Comparison of ENCODE assay signal across 1 cellular context in genomic region chr2:54649633-54650032, GRCh38.
TF ChIP-seq lines count a peak whose summit lies in the region.

No MANE protein-coding gene starts in this region.

TF ChIP-seq in IMR-90, 13 proteins besides CTCF, POLR2A, EP300 and RAD21:
- TF ChIP-seq RCOR1 (IDR thresholded peaks at IDR 0.05; ENCODE audit: insufficient replicate concordance, low read length) (no peak), NFE2L2 (IDR thresholded peaks at IDR 0.05; ENCODE audit: low read depth, low read length) (no peak), MAFK (IDR thresholded peaks at IDR 0.05; ENCODE audit: low read depth, low read length) (no peak), RFX5 (IDR thresholded peaks at IDR 0.05; ENCODE audit: low read depth, low read length) (no peak), FOS (IDR thresholded peaks at IDR 0.05; ENCODE audit: low read depth, low read length) (no peak), BHLHE40 (IDR thresholded peaks at IDR 0.05; ENCODE audit: low read depth, low read length) (no peak), CHD1 (IDR thresholded peaks at IDR 0.05; ENCODE audit: low read depth, low read length) (no peak), ELK1 (IDR thresholded peaks at IDR 0.05; ENCODE audit: borderline replicate concordance, low read depth, low read length) (no peak), MAZ (IDR thresholded peaks at IDR 0.05; ENCODE audit: borderline replicate concordance, low read depth, low read length) (no peak), SMC3 (IDR thresholded peaks at IDR 0.05; ENCODE audit: low read depth, low read length) (no peak), CEBPB (IDR thresholded peaks at IDR 0.05; ENCODE audit: low read depth, low read length) (no peak), USF2 (IDR thresholded peaks at IDR 0.05; ENCODE audit: low read depth, low read length) (no peak), MXI1 (IDR thresholded peaks at IDR 0.05; ENCODE audit: borderline replicate concordance, low read depth, low read length) (no peak)
TF ChIP-seq in IMR-90: peak in this region for 0.
